1 cellular context compared by ENCODE assay signal in genomic region chr20:14415492-14415891, GRCh38.
TF ChIP-seq lines count a peak whose summit lies in the region.

No MANE protein-coding gene starts in this region.

TF ChIP-seq in HEK293, 187 proteins besides CTCF, POLR2A, EP300 and RAD21 (continued from another document):
- TF ChIP-seq ATF2 (tag by site-specific recombination; IDR thresholded peaks at IDR 0.05; ENCODE audit: low read depth) (no peak), ZBTB6 (tag by site-specific recombination; IDR thresholded peaks at IDR 0.05) (no peak), MYNN (tag by site-specific recombination; IDR thresholded peaks at IDR 0.05; ENCODE audit: borderline replicate concordance) (no peak), ZNF555 (tag by site-specific recombination; conservative IDR thresholded peaks at IDR 0.05) (no peak), SCRT1 (tag by site-specific recombination; IDR thresholded peaks at IDR 0.05; ENCODE audit: borderline replicate concordance) (peak; percentile 93), ELK4 (IDR thresholded peaks at IDR 0.05; ENCODE audit: borderline replicate concordance, low read depth, low read length) (no peak), PBX3 (CRISPR knock-in tag; IDR thresholded peaks at IDR 0.05) (no peak), ZNF549 (tag by site-specific recombination; IDR thresholded peaks at IDR 0.05) (no peak), ZNF600 (tag by site-specific recombination; IDR thresholded peaks at IDR 0.05) (no peak), ZIC2 (tag by site-specific recombination; IDR thresholded peaks at IDR 0.05) (no peak), ZNF10 (tag by site-specific recombination; IDR thresholded peaks at IDR 0.05) (no peak), KLF9 (tag by site-specific recombination; IDR thresholded peaks at IDR 0.05; ENCODE audit: low read depth) (no peak), ZFHX2 (tag by site-specific recombination; conservative IDR thresholded peaks at IDR 0.05) (no peak), ZSCAN16 (tag by site-specific recombination; IDR thresholded peaks at IDR 0.05) (no peak), ZNF433 (tag by site-specific recombination; IDR thresholded peaks at IDR 0.05; ENCODE audit: low read depth) (no peak)
TF ChIP-seq in HEK293: peak in this region for 4.
